11 cellular contexts compared by ENCODE assay signal in genomic region chr19:40594657-40595077, GRCh38. TPM values are rescaled to one million over a fixed set of nuclear protein-coding genes. Genes with fewer than 3 reads are reported as not detected.
DNase-seq lines count a peak whose midpoint lies in the region; ATAC-seq, FAIRE-seq and TF ChIP-seq lines count a peak whose summit lies in the region.
"Had no signal": no experiment of that assay in that cellular context is flagged by ENCODE, and none has a peak within 500 bp of the region (broad histone marks: within the 10 kb centered on the region; RNA-seq: fewer than 3 reads in every experiment).

No MANE protein-coding gene starts in this region.

- H3K4me1 ChIP-seq in A549 (peaks cover 38% of the 10 kb centered on the region), DOHH2 (ENCODE audit: control insufficient read depth, low read length) (peaks cover 36% of the 10 kb centered on the region)

- POLR2A ChIA-PET in A549 (lab: Yijun Ruan, JAX) = interaction anchor here (0.6 to 1.4 kb wide), 6 partner anchors 9 to 151 kb away, joined by 3 to 15 read pairs (median 4); partner anchors contain the start of gene BLVRB
- POLR2A ChIA-PET in RWPE1 (lab: Yijun Ruan, JAX; ENCODE audit: low non-redundant PET) = no interaction called here

- 0 out of 2 replicates have a peak, but pooled peaks cover 2% of the 10 kb centered on the region for H4K20me1 ChIP-seq in DOHH2 (ENCODE audit: control insufficient read depth, insufficient read depth, low read depth, low read length)

- TF ChIP-seq EP300 in A549 (IDR thresholded peaks at IDR 0.05) = no peak

- ATAC-seq in A549 (peak; percentile 36 to 42), GM18873 (IDR thresholded peaks at IDR 0.05; ENCODE audit: low FRiP score, unreplicated experiment) (no peak), left ventricle myocardium superior (no peak)

- H3K36me3 Mint-ChIP-seq in progenitor cell of endocrine pancreas (ENCODE audit: insufficient read depth) = peaks cover 3% of the 10 kb centered on the region

- peaks cover 43% of the 10 kb centered on the region for H3K27me3 Mint-ChIP-seq in progenitor cell of endocrine pancreas

- H3K4me3 Mint-ChIP-seq in progenitor cell of endocrine pancreas (ENCODE audit: low read depth) = no peak overlapping the region

- no peaks in the 10 kb centered on the region for H3K36me3 ChIP-seq in DOHH2 (ENCODE audit: control insufficient read depth, low read length)

- H3K4me3 ChIP-seq in A549 (peak overlapping the region; percentile 11; the same call in 2 of the 3 replicates), DOHH2 (ENCODE audit: low read length) (no peak overlapping the region)
- H3K4me3 ChIP-seq: tibial nerve had no signal

- no peaks in the 10 kb centered on the region for H3K9me3 Mint-ChIP-seq in progenitor cell of endocrine pancreas (ENCODE audit: low read depth)

- no peaks in the 10 kb centered on the region for H3K9me2 ChIP-seq in DOHH2 (replicated peaks; ENCODE audit: control insufficient read depth, low read length)

- 36% methylated on average over 13 of the region's 13 CpGs for WGBS in A549 (ENCODE audit: missing lambda C conversion rate)

- H3K27me3 ChIP-seq in DOHH2 (ENCODE audit: control insufficient read depth, low read length) = peaks cover 24% of the 10 kb centered on the region

- TF ChIP-seq CTCF in A549 (IDR thresholded peaks at IDR 0.05) = peak; percentile 27
- no peak for TF ChIP-seq CTCF in DOHH2 (IDR thresholded peaks at IDR 0.05; ENCODE audit: low read depth, low read length, poor library complexity, severe bottlenecking)
- TF ChIP-seq CTCF in RWPE1 (conservative IDR thresholded peaks at IDR 0.05; ENCODE audit: low read depth) = no peak
- TF ChIP-seq CTCF in progenitor cell of endocrine pancreas (IDR thresholded peaks at IDR 0.05; ENCODE audit: unreplicated experiment) = no peak

- H3K4me2 ChIP-seq in A549 = peak overlapping the region; percentile 67
- peak overlapping the region; percentile 25 for H3K4me2 ChIP-seq in DOHH2 (ENCODE audit: low read length)

- no peaks in the 10 kb centered on the region for H3K79me2 ChIP-seq in DOHH2 (ENCODE audit: control insufficient read depth, low read length)

- FAIRE-seq in A549 (lab: Jason Lieb, UNC) (peak; percentile 36), GM19239 (lab: Jason Lieb, UNC) (no peak)

- intact Hi-C loops in head of caudate nucleus (cut with DNase I) = no loop called here
- intact Hi-C loops in left ventricle myocardium superior (cut with micrococcal nuclease) = no loop called here

- TF ChIP-seq RAD21 in A549 (conservative IDR thresholded peaks at IDR 0.05 in 1 of 2, IDR thresholded peaks at IDR 0.05 in 1 of 2) = 0 out of 5 replicates have a peak, but pooled peaks of 1 of the 2 experiments have one; percentile 18

- DNase-seq in A549 (ENCODE audit: low read depth in 1 of 2, low spot score in 1 of 2) (peak; percentile 73 to 94), RWPE1 (ENCODE audit: low spot score) (no peak), head of caudate nucleus (peak in 37 of 42 donors; percentile 31 to 89 (median 68)), GM19239 (ENCODE audit: insufficient read length, low spot score) (no peak), progenitor cell of endocrine pancreas (ENCODE audit: low spot score, unreplicated experiment) (no peak), left ventricle myocardium superior (no peak)
- DNase-seq: DMS153, NCI-H187 treated with DMSO at 0.1 percent for 48 hours had no signal

- H3K27ac Mint-ChIP-seq in progenitor cell of endocrine pancreas = no peak overlapping the region

- H3K27ac ChIP-seq in A549 (peak overlapping the region; percentile 63 to 82), DOHH2 (ENCODE audit: low read depth, low read length) (no peak overlapping the region), RWPE1 (peak overlapping the region; percentile 44)
- H3K27ac ChIP-seq: tibial nerve had no signal

- H3F3A ChIP-seq in DOHH2 (ENCODE audit: control insufficient read depth, insufficient read depth) = peaks cover 6% of the 10 kb centered on the region

- no peak for TF ChIP-seq POLR2A in A549 (IDR thresholded peaks at IDR 0.05; ENCODE audit: low read length)

- no peaks in the 10 kb centered on the region for H3K9me3 ChIP-seq in A549
- H3K9me3 ChIP-seq in DOHH2 (ENCODE audit: control insufficient read depth, insufficient read depth, low read length) = no peaks in the 10 kb centered on the region
- H3K9me3 ChIP-seq: tibial nerve had no signal

- peaks cover 2% of the 10 kb centered on the region for H3K4me1 Mint-ChIP-seq in progenitor cell of endocrine pancreas (ENCODE audit: low read depth)

- CTCF ChIA-PET in A549 (lab: Yijun Ruan, JAX) (interaction anchor here (0.5 to 35.2 kb wide), 9 partner anchors 5 to 131 kb away, joined by 3 to 2247 read pairs (median 20); partner anchors contain the start of genes BLVRB, COQ8B, ITPKC and LTBP4), RWPE1 (lab: Yijun Ruan, JAX) (interaction anchor here (0.7 to 1.0 kb wide), 4 partner anchors 28 to 1036 kb away, joined by 3 to 4 read pairs (median 4); no protein-coding TSS in a partner anchor)

TF ChIP-seq in A549, 52 proteins besides CTCF, POLR2A, EP300 and RAD21:
- 0 out of 2 replicates have a peak, but pooled peaks have one; percentile 11 for TF ChIP-seq RFX5 (IDR thresholded peaks at IDR 0.05)
- no peak for TF ChIP-seq EHF (CRISPR knock-in tag; IDR thresholded peaks at IDR 0.05)
- peak; percentile 59; the same call in 1 of the 2 replicates for TF ChIP-seq MAX (IDR thresholded peaks at IDR 0.05)
- 0 out of 3 replicates have a peak, but pooled peaks have one; percentile 16 for TF ChIP-seq SMC3 (IDR thresholded peaks at IDR 0.05)
- TF ChIP-seq HOXA7 (CRISPR knock-in tag; IDR thresholded peaks at IDR 0.05) = no peak
- TF ChIP-seq FOSL2 (IDR thresholded peaks at IDR 0.05) = 0 out of 2 replicates have a peak, but pooled peaks have one; percentile 19
- TF ChIP-seq FOSL2 (CRISPR knock-in tag; IDR thresholded peaks at IDR 0.05) = peak; percentile 82
- no peak for TF ChIP-seq POLR2AphosphoS2 (conservative IDR thresholded peaks at IDR 0.05; ENCODE audit: low read length)
- 0 out of 2 replicates have a peak, but pooled peaks have one; percentile 29 for TF ChIP-seq JUNB (IDR thresholded peaks at IDR 0.05)
- no peak for TF ChIP-seq CHD4 (IDR thresholded peaks at IDR 0.05; ENCODE audit: borderline replicate concordance)
- no peak for TF ChIP-seq ZSCAN20 (CRISPR knock-in tag; IDR thresholded peaks at IDR 0.05)
- no peak for TF ChIP-seq BCL3 (IDR thresholded peaks at IDR 0.05)
- TF ChIP-seq CBX8 (IDR thresholded peaks at IDR 0.05) = no peak

RNA-seq across cellular contexts. Expression of gene LTBP4, which starts 6.5 kb away (rescaled TPM):
- polyA plus RNA-seq in A549 (2011; rRNA removed) (23.1 and 32.0 TPM in 2 replicates), A549 (2017; fragmentation: RNase III; extraction: RNeasy Plus Mini Kit Qiagen cat#74134 plus additional on column Dnase treatment) (37.7 to 51.1 TPM (median 43.2 TPM) in 3 replicates)
- 65.2 and 69.3 TPM in 2 replicates for polyA plus RNA-seq in A549 (2012; cell fraction: cytosol; rRNA removed)
- 475 and 611 TPM in 2 replicates for polyA plus RNA-seq in A549 (2012; cell fraction: nucleus; rRNA removed)
- polyA minus RNA-seq in A549 (2011; rRNA and poly(A)+ RNA removed) = 16.3 and 26.9 TPM in 2 replicates
- total RNA-seq in progenitor cell of endocrine pancreas (25.4 TPM in 2 replicates), left ventricle myocardium superior (294 TPM)

RNA-seq across cellular contexts. Expression of gene SHKBP1, which starts 18.0 kb away (rescaled TPM):
- polyA plus RNA-seq in A549 (2011; rRNA removed) = 75.2 and 79.7 TPM in 2 replicates
- polyA plus RNA-seq in A549 (2012; cell fraction: cytosol; rRNA removed) = 163 and 237 TPM in 2 replicates
- polyA plus RNA-seq in A549 (2012; cell fraction: nucleus; rRNA removed) = 317 and 432 TPM in 2 replicates
- polyA plus RNA-seq in A549 (2017; fragmentation: RNase III; extraction: RNeasy Plus Mini Kit Qiagen cat#74134 plus additional on column Dnase treatment) = 94.9 to 128 TPM (median 123 TPM) in 3 replicates
- 133 and 167 TPM in 2 replicates for polyA minus RNA-seq in A549 (2011; rRNA and poly(A)+ RNA removed)
- 102 and 114 TPM in 2 replicates for total RNA-seq in progenitor cell of endocrine pancreas
- total RNA-seq in left ventricle myocardium superior = 16.4 TPM

Comparison
In these comparisons a context has a peak if more than half of its experiments do, and no peak if none do; other contexts are left out.
1. ATAC-seq: peak in A549 (2 of 2); none in GM18873 (single experiment) and left ventricle myocardium superior (single experiment).
2. DNase-seq: peak in A549 (2 of 2) and head of caudate nucleus (37 of 42); none in RWPE1 (single experiment), GM19239 (single experiment), progenitor cell of endocrine pancreas (single experiment) and left ventricle myocardium superior (single experiment).
3. RNA of gene LTBP4, which starts 6.5 kb away (total RNA-seq): 294 TPM in left ventricle myocardium superior (single experiment); 25.4 TPM in progenitor cell of endocrine pancreas; every median in the first group is over 10 times any median in the second.